10 cellular contexts compared by ENCODE assay signal in the genomic region with DNA sequence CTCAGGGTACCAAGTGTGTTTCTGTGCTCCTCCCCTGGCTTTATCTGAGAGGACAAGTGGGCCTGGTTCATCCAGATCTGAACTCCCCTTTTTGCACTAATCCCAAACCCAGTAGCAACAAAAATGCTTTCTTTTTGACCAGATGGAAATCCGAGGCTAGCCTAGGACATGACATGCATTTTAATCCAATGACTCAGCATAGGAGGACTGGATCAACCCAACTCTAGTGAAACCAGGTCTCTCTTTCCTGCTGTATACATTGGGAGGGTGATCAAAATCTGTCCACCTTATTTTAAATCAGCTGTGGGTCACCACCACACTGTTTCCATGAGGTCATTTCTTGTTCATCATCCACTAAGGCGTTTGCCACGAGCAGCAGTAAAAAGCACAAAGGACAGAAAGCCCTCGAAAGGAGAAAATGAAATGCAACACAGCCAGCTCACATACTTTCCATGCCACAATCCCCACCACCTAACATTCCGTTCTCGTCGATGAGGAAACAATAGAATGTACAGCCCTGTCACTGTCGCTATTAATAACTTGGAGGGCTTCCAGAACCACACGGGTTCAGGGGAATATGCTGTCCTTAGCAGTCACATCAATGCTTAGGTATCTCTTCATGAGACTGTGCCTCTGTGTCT.
DNase-seq lines count a peak whose midpoint lies in the region; ATAC-seq and TF ChIP-seq lines count a peak whose summit lies in the region.
"Had no signal": no experiment of that assay in that cellular context is flagged by ENCODE, and none has a peak within 500 bp of the region (broad histone marks: within the 10 kb centered on the region; RNA-seq: fewer than 3 reads in every experiment).

No MANE protein-coding gene starts in this region.

- H3K27ac ChIP-seq in gastrocnemius medialis: peak overlapping the region; percentile 79 to 83 (median 82)
- H3K27ac ChIP-seq: spleen had no signal

- no peaks in the 10 kb centered on the region for H3K9me3 ChIP-seq in gastrocnemius medialis

- TF ChIP-seq CTCF in gastrocnemius medialis (IDR thresholded peaks at IDR 0.05 in 4 of 5, conservative IDR thresholded peaks at IDR 0.05 in 1 of 5): no peak

- no peak for TF ChIP-seq POLR2A in gastrocnemius medialis (IDR thresholded peaks at IDR 0.05)

- H3K4me1 ChIP-seq in gastrocnemius medialis: peaks cover 3 to 15% of the 10 kb centered on the region in 2 donors
- H3K4me1 ChIP-seq: spleen had no signal

- in situ Hi-C loops in gastrocnemius medialis (cut with MboI; ENCODE audit: low sequenced_read_pairs in 4 of 4): no loop called here

- H3K27ac Mint-ChIP-seq in activated CD8-positive, alpha-beta T cell treated with anti-CD3 and anti-CD28 coated beads, Interleukin-2, amount 10 ng/mL, durations not matched to agents 7 days and 5 days: no peak overlapping the region
- H3K27ac Mint-ChIP-seq: dendritic cell treated with granulocyte-macrophage colony-stimulating factor and Interleukin-4, amounts not matched to agents 40 ng/mL and 50 ng/mL, for 4 days had no signal

- H3K4me3 ChIP-seq in gastrocnemius medialis: no peak overlapping the region
- H3K4me3 ChIP-seq: spleen had no signal

- H3K4me3 Mint-ChIP-seq in activated CD8-positive, alpha-beta T cell treated with anti-CD3 and anti-CD28 coated beads, Interleukin-2, amount 10 ng/mL, durations not matched to agents 7 days and 5 days: no peak overlapping the region
- H3K4me3 Mint-ChIP-seq: dendritic cell treated with granulocyte-macrophage colony-stimulating factor and Interleukin-4, amounts not matched to agents 40 ng/mL and 50 ng/mL, for 4 days had no signal

- no peaks in the 10 kb centered on the region for H3K27me3 ChIP-seq in gastrocnemius medialis
- H3K27me3 ChIP-seq: spleen had no signal

- intact Hi-C loops in gastrocnemius medialis (cut with DNase I; ENCODE audit: low total_unique reads): loop anchor here (5.0 to 10.0 kb wide), 2 partner anchors 96 to 891 kb away; no protein-coding TSS in a partner anchor

- H3K36me3 Mint-ChIP-seq in activated CD8-positive, alpha-beta T cell treated with anti-CD3 and anti-CD28 coated beads, Interleukin-2, amount 10 ng/mL, durations not matched to agents 7 days and 5 days (ENCODE audit: low read depth): no peaks in the 10 kb centered on the region

- no peaks in the 10 kb centered on the region for H3K4me1 Mint-ChIP-seq in activated CD8-positive, alpha-beta T cell treated with anti-CD3 and anti-CD28 coated beads, Interleukin-2, amount 10 ng/mL, durations not matched to agents 7 days and 5 days (ENCODE audit: low read depth)

- H3K9me3 Mint-ChIP-seq in activated CD8-positive, alpha-beta T cell treated with anti-CD3 and anti-CD28 coated beads, Interleukin-2, amount 10 ng/mL, durations not matched to agents 7 days and 5 days (ENCODE audit: insufficient read depth): no peaks in the 10 kb centered on the region
- H3K9me3 Mint-ChIP-seq: dendritic cell treated with granulocyte-macrophage colony-stimulating factor and Interleukin-4, amounts not matched to agents 40 ng/mL and 50 ng/mL, for 4 days had no signal

- POLR2A ChIA-PET in activated CD8-positive, alpha-beta T cell treated with anti-CD3 and anti-CD28 coated beads, Interleukin-2, amount 10 ng/mL, durations not matched to agents 7 days and 5 days (lab: Charles Lee): no interaction called here

- CTCF ChIA-PET in activated CD8-positive, alpha-beta T cell treated with anti-CD3 and anti-CD28 coated beads, Interleukin-2, amount 10 ng/mL, durations not matched to agents 7 days and 5 days (lab: Charles Lee): no interaction called here

- H3K27me3 Mint-ChIP-seq in activated CD8-positive, alpha-beta T cell treated with anti-CD3 and anti-CD28 coated beads, Interleukin-2, amount 10 ng/mL, durations not matched to agents 7 days and 5 days (ENCODE audit: low read depth): no peaks in the 10 kb centered on the region

- DNase-seq in H4 (ENCODE audit: low spot score) (peak; percentile 75), T1000 (lab: John Stamatoyannopoulos, UW) (peak; percentile 38), glomerular visceral epithelial cell (ENCODE audit: extremely low spot score) (peak; percentile 86), gastrocnemius medialis (peak; percentile 72 to 73)
- no peak for DNase-seq in activated CD8-positive, alpha-beta T cell treated with anti-CD3 and anti-CD28 coated beads, Interleukin-2, amount 10 ng/mL, durations not matched to agents 7 days and 5 days
- no peak for DNase-seq in NK-92 treated with Interleukin-12 subunit alpha and Interleukin-12 subunit beta, amount 100 ng/mL, for 24 hours (lab: John Stamatoyannopoulos, UW)
- DNase-seq: spleen had no signal

- peak; percentile 95 to 97 for ATAC-seq in gastrocnemius medialis
- no peak for ATAC-seq in GM18868 (IDR thresholded peaks at IDR 0.05; ENCODE audit: unreplicated experiment)
- no peak for ATAC-seq in activated CD8-positive, alpha-beta T cell treated with anti-CD3 and anti-CD28 coated beads, Interleukin-2, amount 10 ng/mL, durations not matched to agents 7 days and 5 days
- no peak for ATAC-seq in HG02973 (IDR thresholded peaks at IDR 0.05; ENCODE audit: unreplicated experiment)

- H3K36me3 ChIP-seq in gastrocnemius medialis: no peaks in the 10 kb centered on the region
- H3K36me3 ChIP-seq: spleen had no signal

Comparison
In these comparisons a context has a peak if more than half of its experiments do, and no peak if none do; other contexts are left out.
1. DNase-seq: peak in H4 (single experiment), T1000 (single experiment), glomerular visceral epithelial cell (single experiment) and gastrocnemius medialis (2 of 2); none in activated CD8-positive, alpha-beta T cell treated with anti-CD3 and anti-CD28 coated beads, Interleukin-2, amount 10 ng/mL, durations not matched to agents 7 days and 5 days (single experiment) and NK-92 treated with Interleukin-12 subunit alpha and Interleukin-12 subunit beta, amount 100 ng/mL, for 24 hours (single experiment).
2. ATAC-seq: peak in gastrocnemius medialis (2 of 2); none in GM18868 (single experiment), activated CD8-positive, alpha-beta T cell treated with anti-CD3 and anti-CD28 coated beads, Interleukin-2, amount 10 ng/mL, durations not matched to agents 7 days and 5 days (single experiment) and HG02973 (single experiment).